In genomic region chr19:2230807-2231533, GRCh38 we compare ENCODE assay signal across 1 cellular context.
TF ChIP-seq lines count a peak whose summit lies in the region.

No MANE protein-coding gene starts in this region.

TF ChIP-seq in SK-N-SH, 30 proteins besides CTCF, POLR2A, EP300 and RAD21:
- no peak for TF ChIP-seq FOSL2 (IDR thresholded peaks at IDR 0.05; ENCODE audit: borderline replicate concordance, low read depth)
- TF ChIP-seq MAX (IDR thresholded peaks at IDR 0.05; ENCODE audit: low read depth), result no peak
- TF ChIP-seq USF1 (IDR thresholded peaks at IDR 0.05; ENCODE audit: borderline replicate concordance, low read depth), result no peak
- no peak for TF ChIP-seq REST (IDR thresholded peaks at IDR 0.05; ENCODE audit: low read depth, low read length)
- TF ChIP-seq MXI1 (IDR thresholded peaks at IDR 0.05; ENCODE audit: low read depth, low read length), result no peak
- TF ChIP-seq NFIC (IDR thresholded peaks at IDR 0.05; ENCODE audit: borderline replicate concordance), result no peak
TF ChIP-seq in SK-N-SH: peak in this region for 0.
